16 cellular contexts compared by ENCODE assay signal in the genomic region with DNA sequence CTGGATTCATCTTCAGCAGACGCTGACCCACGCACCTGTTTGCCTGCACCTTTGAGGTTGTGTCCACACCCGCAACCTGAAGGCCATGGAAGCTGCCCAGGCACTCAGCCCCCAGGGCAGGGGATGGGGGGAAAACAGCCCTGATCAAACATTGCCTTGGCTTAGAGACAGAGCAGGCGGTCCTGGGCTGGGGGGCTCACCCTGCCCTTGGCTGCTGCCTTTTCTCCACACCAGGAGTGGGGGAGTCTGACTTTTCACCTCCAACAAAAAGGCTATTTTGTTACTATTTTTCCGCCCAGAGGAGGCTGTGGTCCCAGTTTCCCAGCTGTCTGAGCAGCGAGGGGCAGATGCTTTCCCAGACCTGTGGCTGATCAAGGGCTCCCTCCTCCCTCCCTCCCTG. TPM values are rescaled to one million over a fixed set of nuclear protein-coding genes. Genes with fewer than 3 reads are reported as not detected.
A peak's percentile ranks its signal among the peaks of the same experiment; 100 is the strongest.
DNase-seq lines count a peak whose midpoint lies in the region; ATAC-seq and TF ChIP-seq lines count a peak whose summit lies in the region.
"Had no signal": no experiment of that assay in that cellular context is flagged by ENCODE, and none has a peak within 500 bp of the region (broad histone marks: within the 10 kb centered on the region; RNA-seq: fewer than 3 reads in every experiment).

No MANE protein-coding gene starts in this region.

- no peak for TF ChIP-seq CTCF in CD8-positive, alpha-beta T cell (IDR thresholded peaks at IDR 0.05)
- TF ChIP-seq CTCF in Peyer's patch (IDR thresholded peaks at IDR 0.05) (no peak), neural crest cell (conservative IDR thresholded peaks at IDR 0.05) (no peak)

- peak overlapping the region; percentile 85 for H3K4me3 Mint-ChIP-seq in CD8-positive, alpha-beta T cell
- H3K4me3 Mint-ChIP-seq in activated naive CD8-positive, alpha-beta T cell treated with anti-CD3 and anti-CD28 coated beads, Interleukin-2, amount 50 U/mL, for 24 hours: peak overlapping the region; percentile 81
- peak overlapping the region; percentile 65 for H3K4me3 Mint-ChIP-seq in neural crest cell

- peaks cover 66% of the 10 kb centered on the region for H3K36me3 Mint-ChIP-seq in CD8-positive, alpha-beta T cell
- H3K36me3 Mint-ChIP-seq in activated naive CD8-positive, alpha-beta T cell treated with anti-CD3 and anti-CD28 coated beads, Interleukin-2, amount 50 U/mL, for 24 hours (ENCODE audit: low read depth): peaks cover 12% of the 10 kb centered on the region
- no peaks in the 10 kb centered on the region for H3K36me3 Mint-ChIP-seq in neural crest cell (ENCODE audit: low read depth)

- intact Hi-C loops in CD8-positive, alpha-beta T cell (cut with DNase I, micrococcal nuclease): loop anchor here (2.0 kb wide), 2 partner anchors 15 to 17 kb away; no protein-coding TSS in a partner anchor

- H3K4me3 ChIP-seq in CD8-positive, alpha-beta T cell (ENCODE audit: low read depth, low read length): peak overlapping the region; percentile 38
- H3K4me3 ChIP-seq in Peyer's patch: no peak overlapping the region

- H3K4me1 Mint-ChIP-seq in CD8-positive, alpha-beta T cell (ENCODE audit: low read depth): peaks cover 87% of the 10 kb centered on the region
- peaks cover 88% of the 10 kb centered on the region for H3K4me1 Mint-ChIP-seq in activated naive CD8-positive, alpha-beta T cell treated with anti-CD3 and anti-CD28 coated beads, Interleukin-2, amount 50 U/mL, for 24 hours
- peaks cover 20% of the 10 kb centered on the region for H3K4me1 Mint-ChIP-seq in neural crest cell

- no peak for ATAC-seq in CD8-positive, alpha-beta T cell
- no peak for ATAC-seq in activated naive CD8-positive, alpha-beta T cell treated with anti-CD3 and anti-CD28 coated beads, Interleukin-2, amount 50 U/mL, for 24 hours
- ATAC-seq in HG02852 (IDR thresholded peaks at IDR 0.05; ENCODE audit: unreplicated experiment): no peak
- ATAC-seq in HG03439 (IDR thresholded peaks at IDR 0.05; ENCODE audit: unreplicated experiment): no peak
- ATAC-seq: left ventricle myocardium superior had no signal

- peaks cover 85% of the 10 kb centered on the region for H3K4me1 ChIP-seq in CD8-positive, alpha-beta T cell (ENCODE audit: insufficient read depth, low read length)
- peaks cover 0 to 15% (median 0%) of the 10 kb centered on the region in 4 donors for H3K4me1 ChIP-seq in Peyer's patch

- H3K36me3 ChIP-seq in CD8-positive, alpha-beta T cell (ENCODE audit: insufficient read depth, low read length): peaks cover 18% of the 10 kb centered on the region
- no peaks in the 10 kb centered on the region for H3K36me3 ChIP-seq in Peyer's patch

- POLR2A ChIA-PET in CD8-positive, alpha-beta T cell (lab: Charles Lee): interaction anchor here (58.6 to 63.2 kb wide), 2 partner anchors 1 to 30 kb away, joined by 2179 read pairs; partner anchors contain the start of gene BCL11B

- peak overlapping the region; percentile 79 for H3K27ac ChIP-seq in CD8-positive, alpha-beta T cell (ENCODE audit: low read depth, low read length)
- peak overlapping the region; percentile 31 to 77 (median 66) for H3K27ac ChIP-seq in Peyer's patch

- no peak for DNase-seq in CD8-positive, alpha-beta T cell
- no peak for DNase-seq in Peyer's patch
- DNase-seq in activated naive CD8-positive, alpha-beta T cell treated with anti-CD3 and anti-CD28 coated beads, Interleukin-2, amount 50 U/mL, for 24 hours: no peak
- no peak for DNase-seq in neural crest cell (ENCODE audit: low read depth, low spot score)
- DNase-seq in SKM-1 (lab: John Stamatoyannopoulos, UW; ENCODE audit: unreplicated experiment): no peak
- DNase-seq: amniotic stem cell; C1 segment of cervical spinal cord; cerebellar nuclear complex; left ventricle myocardium superior; NCI-H187; NCI-H446 treated with DMSO at 0.1 percent for 48 hours; SHP77; stimulated activated CD4-positive, alpha-beta T cell treated with anti-CD3 and anti-CD28 coated beads, Interleukin-1b, Interleukin-23, amount 100 ng/mL, for 48 hours had no signal

- no peaks in the 10 kb centered on the region for H3K9me3 ChIP-seq in CD8-positive, alpha-beta T cell (ENCODE audit: low read length)
- H3K9me3 ChIP-seq in Peyer's patch: no peaks in the 10 kb centered on the region

- H3K27ac Mint-ChIP-seq in CD8-positive, alpha-beta T cell: peak overlapping the region; percentile 95
- H3K27ac Mint-ChIP-seq in activated naive CD8-positive, alpha-beta T cell treated with anti-CD3 and anti-CD28 coated beads, Interleukin-2, amount 50 U/mL, for 24 hours: peak overlapping the region; percentile 97
- H3K27ac Mint-ChIP-seq in neural crest cell (ENCODE audit: unreplicated experiment): no peak overlapping the region

- CTCF ChIA-PET in CD8-positive, alpha-beta T cell (lab: Charles Lee): interaction anchor here (1.0 to 5.5 kb wide), 8 partner anchors 11 to 1109 kb away, joined by 3 to 40 read pairs (median 4); no protein-coding TSS in a partner anchor

- no peak for TF ChIP-seq POLR2A in Peyer's patch (IDR thresholded peaks at IDR 0.05)

- no peaks in the 10 kb centered on the region for H3K9me3 Mint-ChIP-seq in CD8-positive, alpha-beta T cell
- H3K9me3 Mint-ChIP-seq in activated naive CD8-positive, alpha-beta T cell treated with anti-CD3 and anti-CD28 coated beads, Interleukin-2, amount 50 U/mL, for 24 hours: no peaks in the 10 kb centered on the region
- no peaks in the 10 kb centered on the region for H3K9me3 Mint-ChIP-seq in neural crest cell

- H3K27me3 ChIP-seq in CD8-positive, alpha-beta T cell (ENCODE audit: insufficient read depth, low read length): no peaks in the 10 kb centered on the region
- no peaks in the 10 kb centered on the region for H3K27me3 ChIP-seq in Peyer's patch
- H3K27me3 ChIP-seq: foreskin keratinocyte had no signal

- H3K27me3 Mint-ChIP-seq in CD8-positive, alpha-beta T cell (ENCODE audit: low read depth): no peaks in the 10 kb centered on the region
- H3K27me3 Mint-ChIP-seq in activated naive CD8-positive, alpha-beta T cell treated with anti-CD3 and anti-CD28 coated beads, Interleukin-2, amount 50 U/mL, for 24 hours: no peaks in the 10 kb centered on the region
- H3K27me3 Mint-ChIP-seq in neural crest cell (ENCODE audit: low read depth): peaks cover 79% of the 10 kb centered on the region

RNA-seq across cellular contexts. Expression of gene BCL11B, which starts 24.2 kb away (rescaled TPM):
- 100 to 1,000 TPM; 273 to 284 TPM for total RNA-seq in CD8-positive, alpha-beta T cell
- 10 to 100 TPM in 2 of 4 donors, 1 to 10 TPM in 2; 7.7 to 10.2 (median 10.0) TPM for total RNA-seq in Peyer's patch
- 0.28 and 0.32 TPM in 2 replicates for total RNA-seq in neural crest cell

Comparison
In these comparisons a context has a peak if more than half of its experiments do, and no peak if none do; other contexts are left out.
1. RNA of gene BCL11B, which starts 24.2 kb away (total RNA-seq): 273 to 284 TPM in CD8-positive, alpha-beta T cell; 7.7 to 10.2 TPM in Peyer's patch and 0.28 to 0.32 TPM in neural crest cell; every median in the first group is over 10 times any median in the second.
2. Peak in every context shown above with its lines, with median percentiles within 50 percentile points of each other: H3K4me3 Mint-ChIP-seq.